9 cellular contexts compared by ENCODE assay signal in the genomic region with DNA sequence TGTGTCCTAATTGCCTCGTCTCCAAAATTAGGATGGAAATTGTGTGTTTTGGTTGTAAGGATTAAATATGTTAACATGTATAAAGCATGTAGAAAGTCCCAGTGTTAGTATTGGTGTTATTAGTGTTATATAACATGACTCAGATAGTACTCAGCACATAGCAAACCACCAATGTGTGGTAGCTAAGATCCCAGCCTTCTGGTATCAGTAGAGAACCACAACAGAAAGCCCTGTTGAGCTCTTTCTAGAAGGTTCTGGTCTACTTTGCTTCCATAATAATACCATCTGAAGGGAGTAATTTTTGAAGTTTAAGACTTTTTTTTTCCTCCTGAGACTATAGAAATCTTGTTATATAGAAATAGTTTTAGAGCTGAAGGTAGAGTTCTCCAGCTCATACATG.
DNase-seq lines count a peak whose midpoint lies in the region; ATAC-seq and TF ChIP-seq lines count a peak whose summit lies in the region.
"Had no signal": no experiment of that assay in that cellular context is flagged by ENCODE, and none has a peak within 500 bp of the region (broad histone marks: within the 10 kb centered on the region; RNA-seq: fewer than 3 reads in every experiment).

No MANE protein-coding gene starts in this region.

- H4K20me1 ChIP-seq in KMS-11 (ENCODE audit: insufficient read depth) = no peaks in the 10 kb centered on the region

- TF ChIP-seq CTCF in KMS-11 (conservative IDR thresholded peaks at IDR 0.05; ENCODE audit: low read depth, low read length) (no peak), BE2C (IDR thresholded peaks at IDR 0.05; ENCODE audit: low read depth, low read length) (no peak)

- peak overlapping the region; percentile 95; the same call in 1 of the 2 replicates for H3K4me2 ChIP-seq in KMS-11

- H3K4me3 ChIP-seq in KMS-11 (IDR thresholded peaks at IDR 0.05; ENCODE audit: insufficient read depth, low read depth, low read length) (no peak overlapping the region), BE2C (ENCODE audit: low read depth, low read length) (no peak overlapping the region)
- H3K4me3 ChIP-seq in effector memory CD4-positive, alpha-beta T cell (ENCODE audit: insufficient read depth, low read depth, low read length, poor library complexity, severe bottlenecking) = no peak overlapping the region

- H3K9ac ChIP-seq in KMS-11 = no peak overlapping the region

- H3K79me2 ChIP-seq in KMS-11 (ENCODE audit: insufficient read depth, low read depth) = no peaks in the 10 kb centered on the region

- peak; percentile 30 for ATAC-seq in GM21528 (IDR thresholded peaks at IDR 0.05; ENCODE audit: low FRiP score, unreplicated experiment)
- ATAC-seq in HG03571 (IDR thresholded peaks at IDR 0.05; ENCODE audit: unreplicated experiment) = no peak

- DNase-seq in EH (ENCODE audit: low read depth) (peak; percentile 65), BE2C (no peak), NCI-H524 treated with DMSO at 0.1 percent for 48 hours (lab: John Stamatoyannopoulos, UW) (no peak), SK-N-DZ (ENCODE audit: low spot score) (no peak)
- DNase-seq in effector memory CD4-positive, alpha-beta T cell = no peak
- DNase-seq: NCI-H510A treated with DMSO at 0.1 percent for 48 hours had no signal

- H2AFZ ChIP-seq in KMS-11 (ENCODE audit: low read depth) = no peak overlapping the region; the same call in 1 of the 2 replicates

- no peak overlapping the region for H3K27ac ChIP-seq in KMS-11
- peak overlapping the region; percentile 57 for H3K27ac ChIP-seq in effector memory CD4-positive, alpha-beta T cell (ENCODE audit: insufficient read depth, low read length, poor library complexity, severe bottlenecking)

- H3K27me3 ChIP-seq in KMS-11 (ENCODE audit: insufficient read depth, low read depth) (no peaks in the 10 kb centered on the region), BE2C (no peaks in the 10 kb centered on the region)
- H3K27me3 ChIP-seq in effector memory CD4-positive, alpha-beta T cell (replicated peaks; ENCODE audit: control insufficient read depth, insufficient read depth, low read length, poor library complexity, severe bottlenecking) = no peaks in the 10 kb centered on the region

- H3K4me1 ChIP-seq in KMS-11 (ENCODE audit: low read depth, poor library complexity, severe bottlenecking) = peaks cover 57% of the 10 kb centered on the region
- peaks cover 26% of the 10 kb centered on the region for H3K4me1 ChIP-seq in effector memory CD4-positive, alpha-beta T cell (ENCODE audit: control insufficient read depth, insufficient read depth, low read length, poor library complexity, severe bottlenecking)
- peaks cover 3% of the 10 kb centered on the region; the same call in 1 of the 2 replicates for H3K4me1 ChIP-seq in BE2C

- H3K36me3 ChIP-seq in KMS-11 (ENCODE audit: insufficient read depth) (no peaks in the 10 kb centered on the region), BE2C (no peaks in the 10 kb centered on the region)
- H3K36me3 ChIP-seq in effector memory CD4-positive, alpha-beta T cell (ENCODE audit: control insufficient read depth, insufficient read depth, low read length) = no peaks in the 10 kb centered on the region

- no peaks in the 10 kb centered on the region for H3K9me3 ChIP-seq in effector memory CD4-positive, alpha-beta T cell (ENCODE audit: control insufficient read depth, low read length)
- H3K9me3 ChIP-seq in BE2C = no peaks in the 10 kb centered on the region
